ENCODE assay signal across 15 cellular contexts in the genomic region with DNA sequence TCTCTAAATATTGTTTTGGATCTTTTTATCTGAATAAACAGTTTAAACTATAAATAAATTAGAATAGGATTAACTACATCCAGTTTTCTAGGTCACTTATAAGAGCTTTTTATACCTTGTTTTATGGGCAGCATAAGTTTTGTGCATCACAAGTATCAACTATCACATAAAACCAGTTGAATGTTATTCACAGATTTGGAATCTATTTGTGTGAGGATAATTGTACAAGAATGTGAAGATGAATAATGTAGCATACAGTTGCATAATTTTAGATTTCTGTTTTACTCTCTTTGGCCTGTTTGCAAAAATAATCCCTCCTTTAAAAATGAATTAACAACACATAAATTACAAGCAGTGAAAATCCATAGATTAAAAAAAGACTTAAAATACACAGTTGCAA.
"Had no signal": no experiment of that assay in that cellular context is flagged by ENCODE, and none has a peak within 500 bp of the region (broad histone marks: within the 10 kb centered on the region; RNA-seq: fewer than 3 reads in every experiment).

No MANE protein-coding gene starts in this region.

- H3K4me1 ChIP-seq: breast epithelium had no signal

- H3K4me3 ChIP-seq: breast epithelium, heart left ventricle, sigmoid colon had no signal

- ATAC-seq: activated T-cell treated with anti-CD3 and anti-CD28 coated beads, Interleukin-2, amount 50 U/mL, for 4 hours; heart left ventricle; left lobe of liver had no signal

- H3K27ac ChIP-seq: breast epithelium, epithelial cell of prostate, heart left ventricle had no signal

- DNase-seq: activated CD4-positive, alpha-beta T cell treated with anti-CD3 and anti-CD28 coated beads, Interleukin-2, amount 50 U/mL, for 48 hours; activated CD4-positive, CD25-positive, alpha-beta regulatory T cell treated with anti-CD3 and anti-CD28 coated beads, Interleukin-2, amount 50 U/mL, for 72 hours; activated gamma-delta T cell; activated T-cell treated with anti-CD3 and anti-CD28 coated beads, Interleukin-2, amount 50 U/mL, for 4 hours; anterior cingulate cortex; foreskin melanocyte; heart left ventricle; islet precursor cell; nephron progenitor cell; sigmoid colon; stimulated activated CD4-positive, alpha-beta T cell treated with anti-CD3 and anti-CD28 coated beads, Interleukin-12 subunit alpha, Interleukin-12 subunit beta, amount 100 ng/mL, for 4 hours; stimulated activated naive CD4-positive, alpha-beta T cell had no signal

- H3K27me3 ChIP-seq: breast epithelium, heart left ventricle, sigmoid colon had no signal

- H3K9me3 ChIP-seq: breast epithelium, heart left ventricle, sigmoid colon had no signal
